ENCODE assay signal across 8 cellular contexts in the genomic region with DNA sequence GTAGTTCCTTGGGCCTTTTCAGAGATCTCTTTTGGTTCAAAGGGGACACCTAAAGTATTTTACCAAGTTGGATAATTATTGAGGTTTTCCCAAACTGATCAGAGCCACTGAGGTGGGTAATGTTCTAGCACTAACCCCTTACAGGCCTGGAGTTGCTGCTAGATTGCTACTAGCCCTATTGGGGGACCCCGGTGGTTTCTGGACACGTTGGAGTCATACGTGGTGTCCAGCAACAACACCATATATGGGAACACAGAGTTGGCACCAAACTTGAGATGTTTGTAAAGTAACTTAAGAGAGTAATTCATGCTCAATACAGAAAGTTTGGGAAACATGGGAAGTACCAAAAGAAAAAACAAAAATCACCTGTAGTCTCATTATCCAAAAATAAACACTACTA. TPM values are rescaled to one million over a fixed set of nuclear protein-coding genes. Genes with fewer than 3 reads are reported as not detected.
DNase-seq lines count a peak whose midpoint lies in the region; ATAC-seq, FAIRE-seq and TF ChIP-seq lines count a peak whose summit lies in the region.

No MANE protein-coding gene starts in this region.

- peak overlapping the region; percentile 86 for H3K4me3 Mint-ChIP-seq in activated naive CD4-positive, alpha-beta T cell treated with anti-CD3 and anti-CD28 coated beads for 36 hours
- peak overlapping the region; percentile 91 to 97 for H3K4me3 Mint-ChIP-seq in stimulated activated naive CD8-positive, alpha-beta T cell treated with anti-CD3 and anti-CD28 coated beads, Interleukin-15, amount 100 ng/mL, for 72 hours

- H3K36me3 ChIP-seq in ascending aorta: no peaks in the 10 kb centered on the region
- H3K36me3 ChIP-seq in keratinocyte (ENCODE audit: control insufficient read depth in 2 of 2, extremely low read depth in 1 of 2, insufficient read depth in 2 of 2, low read length in 2 of 2): no peaks in the 10 kb centered on the region

- DNase-seq in activated naive CD4-positive, alpha-beta T cell treated with anti-CD3 and anti-CD28 coated beads for 36 hours: peak; percentile 10
- DNase-seq in activated naive CD4-positive, alpha-beta T cell treated with Interleukin-2 at 50 U/mL for 16 hours: no peak
- DNase-seq in ascending aorta (ENCODE audit: low spot score in 2 of 2): no peak
- no peak for DNase-seq in keratinocyte (ENCODE audit: low read depth, low spot score)
- no peak for DNase-seq in stimulated activated naive CD8-positive, alpha-beta T cell treated with anti-CD3 and anti-CD28 coated beads, Interleukin-15, amount 100 ng/mL, for 72 hours
- no peak for DNase-seq in amygdala (lab: John Stamatoyannopoulos, UW)
- DNase-seq in DMS153 treated with DMSO at 0.1 percent for 48 hours (lab: John Stamatoyannopoulos, UW; ENCODE audit: unreplicated experiment): no peak
- DNase-seq in COLO668 (lab: John Stamatoyannopoulos, UW; ENCODE audit: unreplicated experiment): no peak

- intact Hi-C loops in activated naive CD4-positive, alpha-beta T cell treated with anti-CD3 and anti-CD28 coated beads for 36 hours (cut with micrococcal nuclease): loop anchor here (1.0 to 10.0 kb wide), 7 partner anchors 65 to 961 kb away; partner anchors contain the start of genes ALDH6A1, LIN52, PNMA1 and PTGR2
- intact Hi-C loops in ascending aorta (cut with DNase I): loop anchor here (1.0 to 10.0 kb wide), 4 partner anchors 65 to 305 kb away; partner anchors contain the start of genes ALDH6A1, COQ6, FAM161B and LIN52

- dilution Hi-C loops in keratinocyte (cut with MboI; ENCODE audit: extremely low pct_ligation_motif_present, low sequenced_read_pairs): no loop called here

- H3K9me3 ChIP-seq in ascending aorta: no peaks in the 10 kb centered on the region
- H3K9me3 ChIP-seq in keratinocyte (ENCODE audit: control insufficient read depth, low read depth, low read length): no peaks in the 10 kb centered on the region

- CTCF ChIA-PET in activated naive CD4-positive, alpha-beta T cell treated with anti-CD3 and anti-CD28 coated beads for 36 hours (lab: Charles Lee): interaction anchor here (0.7 to 1.2 kb wide), 2 partner anchors 168 to 546 kb away, joined by 3 read pairs; no protein-coding TSS in a partner anchor

- H3K4me2 ChIP-seq in keratinocyte (ENCODE audit: control insufficient read depth, extremely low read depth, insufficient read depth, low read depth, low read length): peak overlapping the region; percentile 79

- no peaks in the 10 kb centered on the region for H3K9me1 ChIP-seq in keratinocyte (ENCODE audit: control insufficient read depth, extremely low read depth, insufficient read depth, low read length)

- H3K9ac ChIP-seq in keratinocyte (ENCODE audit: control insufficient read depth, extremely low read depth, insufficient read depth, low read length): peak overlapping the region; percentile 95

- H3K4me1 Mint-ChIP-seq in activated naive CD4-positive, alpha-beta T cell treated with anti-CD3 and anti-CD28 coated beads for 36 hours (ENCODE audit: low read depth): peaks cover 13% of the 10 kb centered on the region
- H3K4me1 Mint-ChIP-seq in stimulated activated naive CD8-positive, alpha-beta T cell treated with anti-CD3 and anti-CD28 coated beads, Interleukin-15, amount 100 ng/mL, for 72 hours: peaks cover 18% of the 10 kb centered on the region

- FAIRE-seq in keratinocyte (lab: Jason Lieb, UNC): no peak

- H3K27me3 ChIP-seq in ascending aorta (no peaks in the 10 kb centered on the region), keratinocyte (ENCODE audit: control insufficient read depth, extremely low read depth, insufficient read depth, low read length) (no peaks in the 10 kb centered on the region)

- H3K4me1 ChIP-seq in ascending aorta (peaks cover 2 to 7% of the 10 kb centered on the region in 2 donors), keratinocyte (ENCODE audit: control insufficient read depth, extremely low read depth, insufficient read depth, low read length) (peaks cover 9% of the 10 kb centered on the region)

- peak overlapping the region; percentile 78 for H2AFZ ChIP-seq in keratinocyte (ENCODE audit: control insufficient read depth, low read length)

- no peaks in the 10 kb centered on the region for H4K20me1 ChIP-seq in keratinocyte (ENCODE audit: control insufficient read depth, extremely low read depth, insufficient read depth, low read length)

- H3K27me3 Mint-ChIP-seq in activated naive CD4-positive, alpha-beta T cell treated with anti-CD3 and anti-CD28 coated beads for 36 hours (ENCODE audit: low read depth): no peaks in the 10 kb centered on the region
- H3K27me3 Mint-ChIP-seq in stimulated activated naive CD8-positive, alpha-beta T cell treated with anti-CD3 and anti-CD28 coated beads, Interleukin-15, amount 100 ng/mL, for 72 hours: no peaks in the 10 kb centered on the region

- peak overlapping the region; percentile 82 to 97 for H3K4me3 ChIP-seq in ascending aorta
- H3K4me3 ChIP-seq in keratinocyte (ENCODE audit: control insufficient read depth in 2 of 3, extremely low read depth in 1 of 3, insufficient read depth in 2 of 3, low read depth in 1 of 3, low read length in 3 of 3): peak overlapping the region; percentile 68 to 80 (median 80)

- no peak for TF ChIP-seq CTCF in ascending aorta (IDR thresholded peaks at IDR 0.05)
- no peak for TF ChIP-seq CTCF in keratinocyte (optimal IDR thresholded peaks at IDR 0.05 in 1 of 3, IDR thresholded peaks at IDR 0.05 in 1 of 3, conservative IDR thresholded peaks at IDR 0.05 in 1 of 3; ENCODE audit: extremely low read depth in 1 of 3, insufficient read depth in 2 of 3, low read length in 3 of 3)

- ATAC-seq in stimulated activated naive CD8-positive, alpha-beta T cell treated with anti-CD3 and anti-CD28 coated beads, Interleukin-15, amount 100 ng/mL, for 72 hours: no peak

- no peaks in the 10 kb centered on the region for H3K9me3 Mint-ChIP-seq in activated naive CD4-positive, alpha-beta T cell treated with anti-CD3 and anti-CD28 coated beads for 36 hours
- no peaks in the 10 kb centered on the region for H3K9me3 Mint-ChIP-seq in stimulated activated naive CD8-positive, alpha-beta T cell treated with anti-CD3 and anti-CD28 coated beads, Interleukin-15, amount 100 ng/mL, for 72 hours

- H3K27ac ChIP-seq in ascending aorta: peak overlapping the region; percentile 95 to 99
- H3K27ac ChIP-seq in keratinocyte (ENCODE audit: control insufficient read depth, insufficient read depth, low read length): peak overlapping the region; percentile 63

- no peaks in the 10 kb centered on the region for H3K79me2 ChIP-seq in keratinocyte (ENCODE audit: control insufficient read depth, insufficient read depth, low read length)

- no peak overlapping the region for H3K27ac Mint-ChIP-seq in activated naive CD4-positive, alpha-beta T cell treated with anti-CD3 and anti-CD28 coated beads for 36 hours
- H3K27ac Mint-ChIP-seq in stimulated activated naive CD8-positive, alpha-beta T cell treated with anti-CD3 and anti-CD28 coated beads, Interleukin-15, amount 100 ng/mL, for 72 hours: peak overlapping the region; percentile 34 to 86

- H3K36me3 Mint-ChIP-seq in activated naive CD4-positive, alpha-beta T cell treated with anti-CD3 and anti-CD28 coated beads for 36 hours (ENCODE audit: low read depth): no peaks in the 10 kb centered on the region

RNA-seq across cellular contexts. Expression of gene BBOF1, which starts 0.6 kb away (rescaled TPM):
- total RNA-seq in activated naive CD4-positive, alpha-beta T cell treated with anti-CD3 and anti-CD28 coated beads for 36 hours: 1 to 10 TPM; 1.3 to 1.7 TPM
- total RNA-seq in ascending aorta: 16.2 TPM
- polyA plus RNA-seq in keratinocyte: 1.9 to 3.0 TPM (median 2.7 TPM) in 3 replicates
- polyA plus RNA-seq in keratinocyte (2011; ENCODE audit: low read depth): 3.2 TPM
- 2.1 and 2.8 TPM in 2 replicates for polyA plus RNA-seq in keratinocyte (2011; cell fraction: cytosol; rRNA removed)
- 3.2 and 3.6 TPM in 2 replicates for polyA plus RNA-seq in keratinocyte (2011; cell fraction: nucleus; rRNA removed)
- polyA plus RNA-seq in keratinocyte (2012; ENCODE audit: low replicate concordance): 1.3 and 3.4 TPM in 2 replicates
- polyA minus RNA-seq in keratinocyte: 0.26 to 1.4 TPM in 2 of 3 replicates, not detected in the other
- 4.0 TPM for polyA minus RNA-seq in keratinocyte (2011; cell fraction: cytosol; rRNA and poly(A)+ RNA removed)
- polyA minus RNA-seq in keratinocyte (2011; cell fraction: nucleus; rRNA and poly(A)+ RNA removed): 1.3 and 1.9 TPM in 2 replicates

RNA-seq across cellular contexts. Expression of gene ENTPD5, which starts 0.7 kb away (rescaled TPM):
- 1 to 10 TPM; 7.3 to 9.6 TPM for total RNA-seq in activated naive CD4-positive, alpha-beta T cell treated with anti-CD3 and anti-CD28 coated beads for 36 hours
- 2.6 TPM for total RNA-seq in ascending aorta
- polyA plus RNA-seq in keratinocyte: 8.7 to 10.5 TPM (median 10.4 TPM) in 3 replicates
- 4.4 TPM for polyA plus RNA-seq in keratinocyte (2011; ENCODE audit: low read depth)
- 8.7 and 14.3 TPM in 2 replicates for polyA plus RNA-seq in keratinocyte (2011; cell fraction: cytosol; rRNA removed)
- 15.5 and 16.9 TPM in 2 replicates for polyA plus RNA-seq in keratinocyte (2011; cell fraction: nucleus; rRNA removed)
- polyA plus RNA-seq in keratinocyte (2012; ENCODE audit: low replicate concordance): 6.0 and 7.9 TPM in 2 replicates
- 5.6 to 13.6 TPM (median 8.6 TPM) in 3 replicates for polyA minus RNA-seq in keratinocyte
- 9.0 TPM for polyA minus RNA-seq in keratinocyte (2011; cell fraction: cytosol; rRNA and poly(A)+ RNA removed)
- polyA minus RNA-seq in keratinocyte (2011; cell fraction: nucleus; rRNA and poly(A)+ RNA removed): 7.9 and 12.8 TPM in 2 replicates
